Comparison of ENCODE assay signal across 8 cellular contexts in the genomic region with DNA sequence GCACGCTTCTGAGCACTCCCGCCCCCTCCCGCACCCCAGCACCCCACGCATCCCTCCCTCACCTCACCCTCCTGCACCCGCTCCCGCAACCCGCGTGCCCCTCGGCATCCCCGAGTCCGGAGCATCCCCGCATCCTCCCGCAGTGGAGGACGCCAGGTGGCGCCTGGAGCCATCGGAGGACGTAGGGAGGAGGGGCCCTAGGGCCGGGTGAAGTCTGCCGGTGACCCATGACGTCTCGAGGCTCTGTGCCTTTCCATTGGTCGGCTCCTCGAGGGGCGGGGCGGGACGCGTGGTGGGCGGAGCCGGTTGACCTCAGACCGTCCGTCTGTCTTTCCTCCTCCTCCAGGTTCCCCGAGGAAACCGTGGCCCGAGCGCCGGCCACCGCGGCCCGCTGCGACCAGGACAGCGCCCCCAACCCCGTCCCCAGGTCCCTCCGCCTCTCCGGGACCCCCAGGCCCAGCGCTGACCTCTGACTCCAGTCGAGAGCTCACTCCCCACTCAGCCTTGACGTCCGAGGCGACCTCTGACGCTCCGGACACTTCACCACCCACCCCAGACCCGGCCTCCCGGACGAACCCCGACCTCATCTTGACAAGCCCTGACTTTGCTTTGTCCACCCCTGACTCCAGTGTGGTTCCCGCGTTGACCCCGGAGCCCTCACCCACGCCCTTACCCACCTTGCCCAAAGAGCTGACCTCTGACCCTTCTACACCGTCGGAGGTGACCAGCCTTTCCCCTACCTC. TPM values are rescaled to one million over a fixed set of nuclear protein-coding genes. Genes with fewer than 3 reads are reported as not detected.
DNase-seq lines count a peak whose midpoint lies in the region; ATAC-seq, FAIRE-seq and TF ChIP-seq lines count a peak whose summit lies in the region.

No MANE protein-coding gene starts in this region.

- H2AK5ac ChIP-seq in H1 (ENCODE audit: low read depth, low read length) (no peak overlapping the region), mesendoderm (ENCODE audit: low read length) (no peak overlapping the region)

- peak overlapping the region; percentile 77 for H3K4ac ChIP-seq in H1 (replicated peaks; ENCODE audit: insufficient read length, low read depth, low read length)
- H3K4ac ChIP-seq in mesendoderm (ENCODE audit: low read depth, low read length): no peak overlapping the region

- H3K4me2 ChIP-seq in H1 (ENCODE audit: insufficient read depth in 1 of 2, low read depth in 2 of 2, low read length in 2 of 2) (peak overlapping the region in 1 of 2 experiments; percentile 58; a peak in 3 of 4 replicates), mesendoderm (ENCODE audit: low read length) (no peak overlapping the region)

- no peak overlapping the region for H2BK20ac ChIP-seq in H1 (ENCODE audit: low read length)

- H3K9ac ChIP-seq in H1 (replicated peaks in 1 of 4; ENCODE audit: extremely low read depth in 1 of 4, low read depth in 3 of 4, low read length in 3 of 4) (no peak overlapping the region), mesendoderm (ENCODE audit: low read length) (peak overlapping the region; percentile 47)

- no peak overlapping the region for H4K91ac ChIP-seq in H1 (replicated peaks; ENCODE audit: insufficient read length, low read length)

- no peaks in the 10 kb centered on the region for H3K79me2 ChIP-seq in H1 (ENCODE audit: control insufficient read depth in 1 of 2, insufficient read depth in 2 of 2, low read length in 2 of 2)
- no peaks in the 10 kb centered on the region for H3K79me2 ChIP-seq in mesendoderm (ENCODE audit: control insufficient read depth, insufficient read depth, low read length)

- POLR2A ChIA-PET in H1 (lab: Charles Lee; ENCODE audit: partially characterized antibody): interaction anchor here (0.6 to 1.2 kb wide), 2 partner anchors 9 to 84 kb away, joined by 3 read pairs; no protein-coding TSS in a partner anchor

- no peaks in the 10 kb centered on the region; a peak in 1 of 4 replicates for H3K9me3 ChIP-seq in H1 (ENCODE audit: insufficient read depth in 2 of 2, low read depth in 1 of 2, low read length in 1 of 2)

- no peaks in the 10 kb centered on the region for H3K79me1 ChIP-seq in H1 (ENCODE audit: low read depth, low read length)
- H3K79me1 ChIP-seq in mesendoderm (ENCODE audit: low read length): no peaks in the 10 kb centered on the region

- no peaks in the 10 kb centered on the region; a peak in 1 of 7 replicates for H3K4me1 ChIP-seq in H1 (replicated peaks in 1 of 4; ENCODE audit: control insufficient read depth in 3 of 4, insufficient read depth in 4 of 4, low read length in 3 of 4)
- no peaks in the 10 kb centered on the region for H3K4me1 ChIP-seq in mesendoderm (ENCODE audit: control insufficient read depth, low read depth, low read length)

- peak; percentile 99 for DNase-seq in COLO829 (ENCODE audit: low spot score)
- peak; percentile 98 for DNase-seq in HT-29 (ENCODE audit: low spot score)
- DNase-seq in NK-92 treated with Interleukin-12 subunit alpha and Interleukin-12 subunit beta, amount 100 ng/mL, for 24 hours (lab: John Stamatoyannopoulos, UW): peak; percentile 79
- peak; percentile 82 to 84 for DNase-seq in activated CD8-positive, alpha-beta memory T cell treated with anti-CD3 and anti-CD28 coated beads for 4 hours (ENCODE audit: low read depth in 2 of 2)
- peak; percentile 83 to 99 for DNase-seq in H1 (ENCODE audit: low read depth in 1 of 2, low spot score in 2 of 2)
- DNase-seq in mesendoderm: peak; percentile 92
- peak; percentile 78 for DNase-seq in stimulated activated CD8-positive, alpha-beta memory T cell treated with anti-CD3 and anti-CD28 coated beads, Interleukin-12 subunit alpha, Interleukin-12 subunit beta, amount 100 ng/mL, for 4 hours (ENCODE audit: low read depth)

- H3K56ac ChIP-seq in H1 (replicated peaks; ENCODE audit: insufficient read length, low read depth, low read length) (no peak overlapping the region), mesendoderm (ENCODE audit: low read length) (peak overlapping the region; percentile 70)

- no peak overlapping the region for H2BK12ac ChIP-seq in H1 (ENCODE audit: low read depth, low read length)

- H3K18ac ChIP-seq in H1 (ENCODE audit: extremely low read depth, low read length) (no peak overlapping the region; the same call in 1 of the 2 replicates), mesendoderm (ENCODE audit: low read length) (no peak overlapping the region)

- H3K14ac ChIP-seq in H1 (ENCODE audit: insufficient read length): no peak overlapping the region

- no peak for TF ChIP-seq EP300 in H1 (IDR thresholded peaks at IDR 0.05; ENCODE audit: borderline replicate concordance in 1 of 2, low read depth in 2 of 2, low read length in 2 of 2)

- ATAC-seq in GM21360 (IDR thresholded peaks at IDR 0.05; ENCODE audit: unreplicated experiment): peak; percentile 97

- no peak for TF ChIP-seq POLR2A in H1 (IDR thresholded peaks at IDR 0.05; ENCODE audit: control extremely low read depth in 1 of 2, low read depth in 2 of 2, low read length in 2 of 2)

- H2BK120ac ChIP-seq in H1 (replicated peaks; ENCODE audit: low read depth, low read length) (no peak overlapping the region), mesendoderm (ENCODE audit: low read depth, low read length) (no peak overlapping the region)

- TF ChIP-seq CTCF in H1 (IDR thresholded peaks at IDR 0.05; ENCODE audit: control extremely low read depth in 1 of 3, insufficient read depth in 1 of 3, low read depth in 1 of 3, low read length in 3 of 3): peak; percentile 86 to 93 (median 90)

- CTCF ChIA-PET in H1 (lab: Charles Lee; ENCODE audit: partially characterized antibody): interaction anchor here (0.6 to 2.2 kb wide), 9 partner anchors 13 to 986 kb away, joined by 3 to 12 read pairs (median 5); partner anchors contain the start of gene ZNF865

- peak overlapping the region; percentile 92; the same call in 1 of the 2 replicates for H2BK15ac ChIP-seq in H1 (ENCODE audit: low read length)
- no peak overlapping the region for H2BK15ac ChIP-seq in mesendoderm (replicated peaks; ENCODE audit: low read depth)

- H4K8ac ChIP-seq in H1 (ENCODE audit: extremely low read depth, insufficient read depth, low read length) (peak overlapping the region; percentile 58), mesendoderm (ENCODE audit: low read depth, low read length) (no peak overlapping the region)

- H3K27ac ChIP-seq in H1 (ENCODE audit: low read depth, low read length) (no peak overlapping the region), mesendoderm (ENCODE audit: low read depth, low read length) (no peak overlapping the region)

- H3K36me3 ChIP-seq in H1 (ENCODE audit: control insufficient read depth in 2 of 4, insufficient read depth in 4 of 4, low read length in 3 of 4) (no peaks in the 10 kb centered on the region), mesendoderm (ENCODE audit: control insufficient read depth, insufficient read depth, low read length) (no peaks in the 10 kb centered on the region)

- H2BK5ac ChIP-seq in H1 (ENCODE audit: low read depth, low read length): no peak overlapping the region
- no peak overlapping the region for H2BK5ac ChIP-seq in mesendoderm (ENCODE audit: low read length)

- H2AFZ ChIP-seq in H1 (ENCODE audit: low read length): no peak overlapping the region

- H3K23ac ChIP-seq in H1 (ENCODE audit: insufficient read length) (no peak overlapping the region), mesendoderm (ENCODE audit: low read length) (no peak overlapping the region)

- H4K5ac ChIP-seq in H1 (ENCODE audit: insufficient read length, low read depth, low read length): no peak overlapping the region
- H4K5ac ChIP-seq in mesendoderm (ENCODE audit: low read length): no peak overlapping the region

- H3K23me2 ChIP-seq in H1 (ENCODE audit: low read depth, low read length): peaks cover 8% of the 10 kb centered on the region; the same call in 1 of the 2 replicates

- H4K20me1 ChIP-seq in H1 (replicated peaks in 1 of 2; ENCODE audit: control insufficient read depth in 1 of 2, insufficient read depth in 2 of 2, low read length in 2 of 2): peaks cover 0 to 4% of the 10 kb centered on the region in 2 experiments

- TF ChIP-seq RAD21 in H1 (IDR thresholded peaks at IDR 0.05 in 1 of 2, conservative IDR thresholded peaks at IDR 0.05 in 1 of 2; ENCODE audit: low read depth in 2 of 2, low read length in 2 of 2): peak; percentile 91 to 93

- FAIRE-seq in H1 (lab: Jason Lieb, UNC): peak; percentile 72

- H3K27me3 ChIP-seq in H1 (replicated peaks in 1 of 4; ENCODE audit: control insufficient read depth in 3 of 4, extremely low read depth in 1 of 4, insufficient read depth in 3 of 4, low read length in 3 of 4): no peaks in the 10 kb centered on the region; a peak in 2 of 7 replicates
- H3K27me3 ChIP-seq in mesendoderm (ENCODE audit: insufficient read depth, low read length, poor library complexity): no peaks in the 10 kb centered on the region

- peak overlapping the region in 1 of 4 experiments; percentile 46; a peak in 2 of 8 replicates for H3K4me3 ChIP-seq in H1 (ENCODE audit: extremely low read depth in 1 of 4, insufficient read depth in 2 of 4, low read depth in 3 of 4, low read length in 4 of 4)
- H3K4me3 ChIP-seq in mesendoderm (ENCODE audit: low read length): no peak overlapping the region

- 44% methylated on average over 32 of the region's 61 CpGs; no CpG with 5 or more reads in 1 of the 2 experiments for WGBS in H1 (ENCODE audit: extremely low coverage in 1 of 2, insufficient coverage in 1 of 2, insufficient read length in 1 of 2, insufficient replicate concordance in 2 of 2, low coverage in 1 of 2, low lambda C conversion rate in 2 of 2, missing lambda C conversion rate in 1 of 2), 2 experiments
- no CpG with 5 or more reads among the region's 61 CpGs for WGBS in mesendoderm (ENCODE audit: extremely low coverage, insufficient coverage, low lambda C conversion rate)

RNA-seq across cellular contexts. Expression of gene SBK2, which starts 19.9 kb away (rescaled TPM):
- not detected in 2 replicates for total RNA-seq in HT-29 (2014; rRNA removed; shearing (Covaris generic))
- total RNA-seq in H1 (2021; fragmentation: NEBNext Ultra II Directional; extraction: Animal tissue kit (Norgen Biotek cat#: 25700)): 3.9 and 4.1 TPM in 2 replicates
- 3.2 and 7.4 TPM in 2 replicates for polyA plus RNA-seq in H1 (2011; rRNA removed)
- 3.3 TPM for polyA plus RNA-seq in H1 (2011; cell fraction: cytosol; rRNA removed)
- polyA plus RNA-seq in H1 (2011; cell fraction: nucleus; rRNA removed): 8.7 TPM
- polyA plus RNA-seq in H1 (2012, experiment 1 of 2): 2.8 to 5.5 TPM (median 4.5 TPM) in 4 replicates
- 3.3 TPM for polyA plus RNA-seq in H1 (2012, experiment 2 of 2)
- 2.0 TPM for polyA plus RNA-seq in H1 (2013, experiment 1 of 2)
- polyA plus RNA-seq in H1 (2013, experiment 2 of 2): 2.1 TPM
- 1.1 and 1.3 TPM in 2 replicates for polyA minus RNA-seq in H1 (2011; rRNA and poly(A)+ RNA removed)
- polyA minus RNA-seq in H1 (2011; cell fraction: cytosol; rRNA and poly(A)+ RNA removed): 7.4 TPM
- 4.0 TPM for polyA minus RNA-seq in H1 (2011; cell fraction: nucleus; rRNA and poly(A)+ RNA removed)
- 0.10 TPM for polyA plus RNA-seq in mesendoderm (2013, experiment 1 of 2)
- 0.10 TPM for polyA plus RNA-seq in mesendoderm (2013, experiment 2 of 2)

RNA-seq across cellular contexts. Expression of gene SBK3, which starts 28.3 kb away (rescaled TPM):
- 0.16 and 0.53 TPM in 2 replicates for total RNA-seq in HT-29 (2014; rRNA removed; shearing (Covaris generic))
- 0.76 and 0.94 TPM in 2 replicates for total RNA-seq in H1 (2021; fragmentation: NEBNext Ultra II Directional; extraction: Animal tissue kit (Norgen Biotek cat#: 25700))
- 1.5 and 2.8 TPM in 2 replicates for polyA plus RNA-seq in H1 (2011; rRNA removed)
- polyA plus RNA-seq in H1 (2011; cell fraction: cytosol; rRNA removed): 1.5 TPM
- 2.7 TPM for polyA plus RNA-seq in H1 (2011; cell fraction: nucleus; rRNA removed)
- 0.65 to 1.9 TPM (median 1.5 TPM) in 4 replicates for polyA plus RNA-seq in H1 (2012, experiment 1 of 2)
- polyA plus RNA-seq in H1 (2012, experiment 2 of 2): 1.1 TPM
- 0.53 TPM for polyA plus RNA-seq in H1 (2013, experiment 1 of 2)
- 0.48 TPM for polyA plus RNA-seq in H1 (2013, experiment 2 of 2)
- polyA minus RNA-seq in H1 (2011; rRNA and poly(A)+ RNA removed): 0.28 and 0.37 TPM in 2 replicates
- polyA minus RNA-seq in H1 (2011; cell fraction: cytosol; rRNA and poly(A)+ RNA removed): 1.5 TPM
- polyA minus RNA-seq in H1 (2011; cell fraction: nucleus; rRNA and poly(A)+ RNA removed): 0.70 TPM
- polyA plus RNA-seq in mesendoderm (2013, experiment 1 of 2): not detected
- polyA plus RNA-seq in mesendoderm (2013, experiment 2 of 2): 0.20 TPM

RNA-seq across cellular contexts. Expression of gene SSC5D, which starts 28.8 kb away (rescaled TPM):
- 0.18 TPM in 1 of 2 replicates, not detected in the other for total RNA-seq in HT-29 (2014; rRNA removed; shearing (Covaris generic))
- total RNA-seq in H1 (2021; fragmentation: NEBNext Ultra II Directional; extraction: Animal tissue kit (Norgen Biotek cat#: 25700)): 1.7 and 2.3 TPM in 2 replicates
- polyA plus RNA-seq in H1 (2011; rRNA removed): 0.39 and 0.72 TPM in 2 replicates
- 0.45 TPM for polyA plus RNA-seq in H1 (2011; cell fraction: cytosol; rRNA removed)
- 4.1 TPM for polyA plus RNA-seq in H1 (2011; cell fraction: nucleus; rRNA removed)
- polyA plus RNA-seq in H1 (2012, experiment 1 of 2): 1.2 to 2.6 TPM (median 1.7 TPM) in 4 replicates
- polyA plus RNA-seq in H1 (2012, experiment 2 of 2): 0.63 TPM
- 0.73 TPM for polyA plus RNA-seq in H1 (2013, experiment 1 of 2)
- polyA plus RNA-seq in H1 (2013, experiment 2 of 2): 1.1 TPM
- polyA minus RNA-seq in H1 (2011; rRNA and poly(A)+ RNA removed): 0.29 and 0.54 TPM in 2 replicates
- polyA minus RNA-seq in H1 (2011; cell fraction: cytosol; rRNA and poly(A)+ RNA removed): 1.0 TPM
- 2.8 TPM for polyA minus RNA-seq in H1 (2011; cell fraction: nucleus; rRNA and poly(A)+ RNA removed)
- polyA plus RNA-seq in mesendoderm (2013, experiment 1 of 2): 0.31 TPM
- polyA plus RNA-seq in mesendoderm (2013, experiment 2 of 2): 0.28 TPM

RNA-seq across cellular contexts. Expression of gene NAT14, which starts 32.1 kb away (rescaled TPM):
- 28.9 and 34.9 TPM in 2 replicates for total RNA-seq in HT-29 (2014; rRNA removed; shearing (Covaris generic))
- 69.1 and 71.2 TPM in 2 replicates for total RNA-seq in H1 (2021; fragmentation: NEBNext Ultra II Directional; extraction: Animal tissue kit (Norgen Biotek cat#: 25700))
- 47.1 and 79.5 TPM in 2 replicates for polyA plus RNA-seq in H1 (2011; rRNA removed)
- polyA plus RNA-seq in H1 (2011; cell fraction: cytosol; rRNA removed): 51.3 TPM
- 132 TPM for polyA plus RNA-seq in H1 (2011; cell fraction: nucleus; rRNA removed)
- polyA plus RNA-seq in H1 (2012, experiment 1 of 2): 61.3 to 71.3 TPM (median 67.2 TPM) in 4 replicates
- polyA plus RNA-seq in H1 (2012, experiment 2 of 2): 81.6 TPM
- 91.7 TPM for polyA plus RNA-seq in H1 (2013, experiment 1 of 2)
- polyA plus RNA-seq in H1 (2013, experiment 2 of 2): 105 TPM
- 7.1 and 10.9 TPM in 2 replicates for polyA minus RNA-seq in H1 (2011; rRNA and poly(A)+ RNA removed)
- 14.2 TPM for polyA minus RNA-seq in H1 (2011; cell fraction: cytosol; rRNA and poly(A)+ RNA removed)
- 14.5 TPM for polyA minus RNA-seq in H1 (2011; cell fraction: nucleus; rRNA and poly(A)+ RNA removed)
- 23.8 TPM for polyA plus RNA-seq in mesendoderm (2013, experiment 1 of 2)
- polyA plus RNA-seq in mesendoderm (2013, experiment 2 of 2): 26.3 TPM

RNA-seq across cellular contexts. Expression of gene ZNF628, which starts 40.6 kb away (rescaled TPM):
- total RNA-seq in HT-29 (2014; rRNA removed; shearing (Covaris generic)): 29.9 TPM in 2 replicates
- total RNA-seq in H1 (2021; fragmentation: NEBNext Ultra II Directional; extraction: Animal tissue kit (Norgen Biotek cat#: 25700)): 10.8 and 12.9 TPM in 2 replicates
- 1.7 and 4.5 TPM in 2 replicates for polyA plus RNA-seq in H1 (2011; rRNA removed)
- polyA plus RNA-seq in H1 (2011; cell fraction: cytosol; rRNA removed): 1.4 TPM
- polyA plus RNA-seq in H1 (2011; cell fraction: nucleus; rRNA removed): 4.4 TPM
- 3.2 to 7.6 TPM (median 6.6 TPM) in 4 replicates for polyA plus RNA-seq in H1 (2012, experiment 1 of 2)
- polyA plus RNA-seq in H1 (2012, experiment 2 of 2): 4.7 TPM
- 6.7 TPM for polyA plus RNA-seq in H1 (2013, experiment 1 of 2)
- polyA plus RNA-seq in H1 (2013, experiment 2 of 2): 7.0 TPM
- 0.61 and 0.82 TPM in 2 replicates for polyA minus RNA-seq in H1 (2011; rRNA and poly(A)+ RNA removed)
- 8.8 TPM for polyA minus RNA-seq in H1 (2011; cell fraction: cytosol; rRNA and poly(A)+ RNA removed)
- polyA minus RNA-seq in H1 (2011; cell fraction: nucleus; rRNA and poly(A)+ RNA removed): 7.2 TPM
- 7.8 TPM for polyA plus RNA-seq in mesendoderm (2013, experiment 1 of 2)
- polyA plus RNA-seq in mesendoderm (2013, experiment 2 of 2): 8.9 TPM
